In the genomic region with DNA sequence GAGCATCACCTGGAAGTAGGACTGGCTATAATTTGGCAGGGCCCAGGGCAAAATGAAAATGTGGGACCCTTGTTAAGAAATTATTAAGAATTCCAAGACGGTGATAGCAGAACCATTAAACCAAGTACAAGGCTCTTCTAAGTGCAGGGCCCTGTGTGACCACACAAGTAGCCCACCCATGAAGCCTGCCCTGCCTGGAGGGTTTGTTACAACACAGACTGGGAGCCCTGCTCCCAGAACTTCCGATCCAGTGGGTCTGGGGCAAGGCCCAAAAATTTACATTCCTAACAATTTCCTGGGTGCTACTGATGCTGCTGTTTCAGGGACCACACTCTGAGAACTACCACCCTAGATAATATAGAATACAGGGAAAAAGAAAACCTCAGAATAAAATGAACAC, we compare ENCODE assay signal across 5 cellular contexts.
"Had no signal": no experiment of that assay in that cellular context is flagged by ENCODE, and none has a peak within 500 bp of the region (broad histone marks: within the 10 kb centered on the region; RNA-seq: fewer than 3 reads in every experiment).

No MANE protein-coding gene starts in this region.

- H3K9me3 Mint-ChIP-seq: GM23338, H9 had no signal

- DNase-seq: H9, HCEC 1CT, IMR-90 had no signal

- H3K4me3 ChIP-seq: GM23338, K562 had no signal

- H3K27ac Mint-ChIP-seq: GM23338, H9 had no signal

- ATAC-seq: GM23338, K562 had no signal

- H3K4me3 Mint-ChIP-seq: GM23338, H9 had no signal
